ENCODE assay signal across 27 cellular contexts in genomic region chr9:120210301-120210700, GRCh38.
"Had no signal": no experiment of that assay in that cellular context is flagged by ENCODE, and none has a peak within 500 bp of the region (broad histone marks: within the 10 kb centered on the region; RNA-seq: fewer than 3 reads in every experiment).

No MANE protein-coding gene starts in this region.

- DNase-seq: cortex of kidney; effector memory CD8-positive, alpha-beta T cell; erythroblast; esophagus squamous epithelium; foreskin melanocyte; glutamatergic neuron; heart right ventricle; hypothalamus; immature natural killer cell; islet precursor cell; kidney glomerular epithelial cell; left colon; left ventricle myocardium superior; lower lobe of right lung; naive thymus-derived CD8-positive, alpha-beta T cell; occipital lobe; ovary; posterior cingulate gyrus; psoas muscle; stimulated activated CD4-positive, alpha-beta T cell treated with anti-CD3 and anti-CD28 coated beads, Interleukin-12 subunit alpha, Interleukin-12 subunit beta, amount 100 ng/mL, for 4 hours; stimulated activated CD4-positive, alpha-beta T cell treated with anti-CD3 and anti-CD28 coated beads, Interleukin-1b, Interleukin-23, amount 100 ng/mL, for 48 hours; stimulated activated CD4-positive, alpha-beta T cell treated with anti-CD3 and anti-CD28 coated beads, Interleukin-4, amount 100 ng/mL, for 1 hour; stimulated activated CD8-positive, alpha-beta memory T cell treated with anti-CD3 and anti-CD28 coated beads, Interleukin-4, amount 100 ng/mL, for 48 hours; stimulated activated naive CD4-positive, alpha-beta T cell; stimulated activated naive CD8-positive, alpha-beta T cell treated with anti-CD3 and anti-CD28 coated beads, Interleukin-15, amount 100 ng/mL, for 72 hours; transverse colon; upper lobe of right lung had no signal
